8 cellular contexts compared by ENCODE assay signal in the genomic region with DNA sequence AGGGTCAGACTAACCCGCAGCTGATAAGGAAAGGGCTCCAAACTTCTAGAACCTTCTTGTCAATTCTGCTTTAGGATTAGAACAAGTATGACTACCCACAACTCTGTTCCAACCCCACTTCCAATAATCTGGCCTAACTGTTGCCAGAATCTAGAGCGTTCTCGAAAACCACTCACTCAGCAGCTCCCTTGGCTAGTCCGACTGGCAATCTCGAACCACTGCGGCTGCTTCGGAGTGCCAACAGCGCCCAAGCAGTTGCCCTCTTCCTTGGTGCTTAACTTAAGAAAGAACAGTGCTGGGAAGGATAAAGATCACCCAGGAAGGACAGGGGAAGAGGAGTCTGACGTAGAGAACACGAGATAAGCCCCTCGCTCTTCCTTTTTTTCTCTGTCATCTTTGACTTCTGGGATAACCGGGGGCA. TPM values are rescaled to one million over a fixed set of nuclear protein-coding genes. Genes with fewer than 3 reads are reported as not detected.
A peak's percentile ranks its signal among the peaks of the same experiment; 100 is the strongest.
DNase-seq lines count a peak whose midpoint lies in the region; ATAC-seq and TF ChIP-seq lines count a peak whose summit lies in the region.

No MANE protein-coding gene starts in this region.

- no peak for ATAC-seq in GM21447 (IDR thresholded peaks at IDR 0.05; ENCODE audit: unreplicated experiment)

- peak overlapping the region; percentile 96 for H3K27ac Mint-ChIP-seq in activated naive CD4-positive, alpha-beta T cell treated with anti-CD3 and anti-CD28 coated beads, Interleukin-2, amount 50 U/mL, for 24 hours

- H3K9ac ChIP-seq in smooth muscle cell (ENCODE audit: low read depth) = peak overlapping the region; percentile 99

- POLR2A ChIA-PET in BJ (lab: Charles Lee) = no interaction called here

- H3K27me3 Mint-ChIP-seq in activated naive CD4-positive, alpha-beta T cell treated with anti-CD3 and anti-CD28 coated beads, Interleukin-2, amount 50 U/mL, for 24 hours = no peaks in the 10 kb centered on the region

- 10% methylated on average over 12 of the region's 12 CpGs for WGBS in smooth muscle cell (ENCODE audit: low lambda C conversion rate)

- DNase-seq in BJ (ENCODE audit: low read depth) (no peak), HT-29 (ENCODE audit: low spot score) (peak; percentile 26), smooth muscle cell (lab: John Stamatoyannopoulos, UW; ENCODE audit: unreplicated experiment) (no peak), SHP77 treated with DMSO at 0.1 percent for 48 hours (lab: John Stamatoyannopoulos, UW) (no peak), HK-2 (ENCODE audit: unreplicated experiment) (no peak)

- peak overlapping the region; percentile 89 for H3K4me3 ChIP-seq in BJ (ENCODE audit: low read depth, low read length)
- peak overlapping the region; percentile 97 for H3K4me3 ChIP-seq in iPS-11a (ENCODE audit: low read depth, low read length)
- H3K4me3 ChIP-seq in smooth muscle cell = peak overlapping the region; percentile 89

- H3K4me1 ChIP-seq in smooth muscle cell (ENCODE audit: low read depth) = peaks cover 25% of the 10 kb centered on the region

- TF ChIP-seq CTCF in BJ (IDR thresholded peaks at IDR 0.05; ENCODE audit: insufficient read depth, low read depth, low read length) (no peak), smooth muscle cell (IDR thresholded peaks at IDR 0.05; ENCODE audit: borderline replicate concordance, insufficient read depth, poor library complexity, severe bottlenecking) (no peak)

- no peaks in the 10 kb centered on the region for H3K9me3 Mint-ChIP-seq in activated naive CD4-positive, alpha-beta T cell treated with anti-CD3 and anti-CD28 coated beads, Interleukin-2, amount 50 U/mL, for 24 hours

- H3K36me3 ChIP-seq in BJ (ENCODE audit: control insufficient read depth, insufficient read depth, low read length) (no peaks in the 10 kb centered on the region), smooth muscle cell (ENCODE audit: low read depth) (no peaks in the 10 kb centered on the region)

- no peaks in the 10 kb centered on the region for H3K9me3 ChIP-seq in smooth muscle cell (replicated peaks; ENCODE audit: low read depth)

- H2AFZ ChIP-seq in smooth muscle cell (ENCODE audit: low read depth) = peak overlapping the region; percentile 65

- peak overlapping the region; percentile 97 for H3K27ac ChIP-seq in smooth muscle cell (ENCODE audit: low read depth)

- no peaks in the 10 kb centered on the region for H3F3A ChIP-seq in smooth muscle cell (ENCODE audit: low read depth)

- H3K4me2 ChIP-seq in smooth muscle cell = peak overlapping the region; percentile 97

- H3K79me2 ChIP-seq in smooth muscle cell (ENCODE audit: low read depth) = peaks cover 71% of the 10 kb centered on the region

- CTCF ChIA-PET in BJ (lab: Yijun Ruan, JAX) = interaction anchor here (0.6 to 5.5 kb wide), 7 partner anchors 9 to 102 kb away, joined by 3 to 59 read pairs (median 3); a partner anchor contains a TSS

- peaks cover 66% of the 10 kb centered on the region for H3K4me1 Mint-ChIP-seq in activated naive CD4-positive, alpha-beta T cell treated with anti-CD3 and anti-CD28 coated beads, Interleukin-2, amount 50 U/mL, for 24 hours

- H3K36me3 Mint-ChIP-seq in activated naive CD4-positive, alpha-beta T cell treated with anti-CD3 and anti-CD28 coated beads, Interleukin-2, amount 50 U/mL, for 24 hours = peaks cover 3% of the 10 kb centered on the region

- peak overlapping the region; percentile 94 for H3K4me3 Mint-ChIP-seq in activated naive CD4-positive, alpha-beta T cell treated with anti-CD3 and anti-CD28 coated beads, Interleukin-2, amount 50 U/mL, for 24 hours

- peaks cover 46% of the 10 kb centered on the region for H4K20me1 ChIP-seq in smooth muscle cell (ENCODE audit: low read depth)

- no peaks in the 10 kb centered on the region for H3K27me3 ChIP-seq in BJ (ENCODE audit: control insufficient read depth, insufficient read depth, low read length)
- H3K27me3 ChIP-seq in smooth muscle cell (ENCODE audit: low read depth) = no peaks in the 10 kb centered on the region

RNA-seq across cellular contexts. Expression of a gene that starts 0.8 kb away (rescaled TPM):
- polyA plus RNA-seq in BJ (2011; rRNA removed) (41.1 and 46.9 TPM in 2 replicates), smooth muscle cell (44.7 and 61.5 TPM in 2 replicates)
- 33.7 and 36.2 TPM in 2 replicates for polyA minus RNA-seq in BJ (2011; rRNA and poly(A)+ RNA removed)
- total RNA-seq in HT-29 (2014; rRNA removed; shearing (Covaris generic)) = 49.1 and 52.8 TPM in 2 replicates
- total RNA-seq in smooth muscle cell = 44.5 and 69.5 TPM in 2 replicates

RNA-seq across cellular contexts. Expression of a gene that starts 3.5 kb away (rescaled TPM):
- polyA plus RNA-seq in BJ (2011; rRNA removed) (55.9 and 81.4 TPM in 2 replicates), smooth muscle cell (50.1 and 54.4 TPM in 2 replicates)
- polyA minus RNA-seq in BJ (2011; rRNA and poly(A)+ RNA removed) = 25.6 and 38.6 TPM in 2 replicates
- 50.1 and 62.1 TPM in 2 replicates for total RNA-seq in HT-29 (2014; rRNA removed; shearing (Covaris generic))
- total RNA-seq in smooth muscle cell = 21.3 and 41.3 TPM in 2 replicates

RNA-seq across cellular contexts. Expression of a gene that starts 34.0 kb away (rescaled TPM):
- polyA plus RNA-seq in BJ (2011; rRNA removed) (0.07 and 0.11 TPM in 2 replicates), smooth muscle cell (0.38 and 0.46 TPM in 2 replicates)
- 0.14 TPM in 1 of 2 replicates, not detected in the other for polyA minus RNA-seq in BJ (2011; rRNA and poly(A)+ RNA removed)
- total RNA-seq in HT-29 (2014; rRNA removed; shearing (Covaris generic)) = 3.6 and 3.7 TPM in 2 replicates
- 0.49 and 0.54 TPM in 2 replicates for total RNA-seq in smooth muscle cell

RNA-seq across cellular contexts. Expression of a gene that starts 49.8 kb away (rescaled TPM):
- polyA plus RNA-seq in BJ (2011; rRNA removed) = 53.5 and 66.2 TPM in 2 replicates
- 151 and 180 TPM in 2 replicates for polyA minus RNA-seq in BJ (2011; rRNA and poly(A)+ RNA removed)
- 73.2 and 88.3 TPM in 2 replicates for total RNA-seq in HT-29 (2014; rRNA removed; shearing (Covaris generic))
- 28.5 and 34.7 TPM in 2 replicates for total RNA-seq in smooth muscle cell
- 60.1 and 63.0 TPM in 2 replicates for polyA plus RNA-seq in smooth muscle cell
